ENCODE assay signal across 22 cellular contexts in genomic region chr1:3184666-3185065, GRCh38.
"Had no signal": no experiment of that assay in that cellular context is flagged by ENCODE, and none has a peak within 500 bp of the region (broad histone marks: within the 10 kb centered on the region; RNA-seq: fewer than 3 reads in every experiment).

No MANE protein-coding gene starts in this region.

- H3K9me3 Mint-ChIP-seq: activated CD4-positive, alpha-beta memory T cell treated with anti-CD3 and anti-CD28 coated beads for 36 hours; activated CD4-positive, alpha-beta T cell treated with anti-CD3 and anti-CD28 coated beads, Interleukin-2, amount 10 ng/mL, durations not matched to agents 7 days and 5 days; activated naive CD4-positive, alpha-beta T cell treated with anti-CD3 and anti-CD28 coated beads, Interleukin-2, amount 50 U/mL, for 72 hours; activated T-cell treated with anti-CD3 and anti-CD28 coated beads, Interleukin-2, amount 50 U/mL, for 4 hours had no signal

- H3K27ac ChIP-seq: KMS-11, Peyer's patch, RWPE1, SJCRH30, VCaP had no signal

- H3K4me3 Mint-ChIP-seq: activated CD4-positive, alpha-beta memory T cell treated with anti-CD3 and anti-CD28 coated beads for 36 hours; activated CD4-positive, alpha-beta T cell treated with anti-CD3 and anti-CD28 coated beads, Interleukin-2, amount 10 ng/mL, durations not matched to agents 7 days and 5 days; activated T-cell treated with anti-CD3 and anti-CD28 coated beads, Interleukin-2, amount 50 U/mL, for 4 hours had no signal

- H3K4me1 Mint-ChIP-seq: activated CD4-positive, alpha-beta T cell treated with anti-CD3 and anti-CD28 coated beads, Interleukin-2, amount 10 ng/mL, durations not matched to agents 7 days and 5 days had no signal

- H3K4me3 ChIP-seq: Peyer's patch, SJCRH30 had no signal

- ATAC-seq: activated naive CD4-positive, alpha-beta T cell treated with anti-CD3 and anti-CD28 coated beads, Interleukin-2, amount 50 U/mL, for 72 hours; activated T-cell treated with anti-CD3 and anti-CD28 coated beads, Interleukin-2, amount 50 U/mL, for 4 hours had no signal

- H3K27ac Mint-ChIP-seq: activated CD4-positive, alpha-beta memory T cell treated with anti-CD3 and anti-CD28 coated beads for 36 hours; activated CD4-positive, alpha-beta T cell treated with anti-CD3 and anti-CD28 coated beads, Interleukin-2, amount 10 ng/mL, durations not matched to agents 7 days and 5 days; activated naive CD4-positive, alpha-beta T cell treated with anti-CD3 and anti-CD28 coated beads, Interleukin-2, amount 50 U/mL, for 72 hours had no signal

- H3K4me1 ChIP-seq: Peyer's patch, SJCRH30 had no signal

- H3K9ac ChIP-seq: KMS-11, SK-N-SH had no signal

- H3K36me3 ChIP-seq: Peyer's patch, SJCRH30 had no signal

- H3K36me3 Mint-ChIP-seq: activated CD4-positive, alpha-beta memory T cell treated with anti-CD3 and anti-CD28 coated beads for 36 hours; activated naive CD4-positive, alpha-beta T cell treated with anti-CD3 and anti-CD28 coated beads, Interleukin-2, amount 50 U/mL, for 72 hours had no signal

- H3K9me3 ChIP-seq: Peyer's patch, SJCRH30, SK-N-SH had no signal

- H3K27me3 ChIP-seq: Peyer's patch, SJCRH30 had no signal

- DNase-seq: activated CD4-positive, alpha-beta memory T cell treated with anti-CD3 and anti-CD28 coated beads for 36 hours; activated CD4-positive, alpha-beta T cell treated with anti-CD3 and anti-CD28 coated beads, Interleukin-2, amount 10 ng/mL, durations not matched to agents 7 days and 5 days; activated CD4-positive, CD25-positive, alpha-beta regulatory T cell; activated CD8-positive, alpha-beta memory T cell treated with anti-CD3 and anti-CD28 coated beads for 24 hours; activated effector memory CD4-positive, alpha-beta T cell treated with anti-CD3 and anti-CD28 coated beads, Interleukin-2, amount 50 U/mL, for 16 hours; activated naive CD4-positive, alpha-beta T cell treated with Interleukin-2 at 50 U/mL for 16 hours; activated T-cell treated with anti-CD3 and anti-CD28 coated beads, Interleukin-2, amount 50 U/mL, for 4 hours; NCI-H1092; NCI-H1417 treated with DMSO at 0.1 percent for 48 hours; NCI-H1694; NCI-H2029; NCI-H345; NCI-H510A treated with DMSO at 0.1 percent for 48 hours; Peyer's patch; Right ventricle myocardium superior; SJCRH30; SK-N-SH; T-helper 1 cell had no signal
